8 cellular contexts compared by ENCODE assay signal in the genomic region with DNA sequence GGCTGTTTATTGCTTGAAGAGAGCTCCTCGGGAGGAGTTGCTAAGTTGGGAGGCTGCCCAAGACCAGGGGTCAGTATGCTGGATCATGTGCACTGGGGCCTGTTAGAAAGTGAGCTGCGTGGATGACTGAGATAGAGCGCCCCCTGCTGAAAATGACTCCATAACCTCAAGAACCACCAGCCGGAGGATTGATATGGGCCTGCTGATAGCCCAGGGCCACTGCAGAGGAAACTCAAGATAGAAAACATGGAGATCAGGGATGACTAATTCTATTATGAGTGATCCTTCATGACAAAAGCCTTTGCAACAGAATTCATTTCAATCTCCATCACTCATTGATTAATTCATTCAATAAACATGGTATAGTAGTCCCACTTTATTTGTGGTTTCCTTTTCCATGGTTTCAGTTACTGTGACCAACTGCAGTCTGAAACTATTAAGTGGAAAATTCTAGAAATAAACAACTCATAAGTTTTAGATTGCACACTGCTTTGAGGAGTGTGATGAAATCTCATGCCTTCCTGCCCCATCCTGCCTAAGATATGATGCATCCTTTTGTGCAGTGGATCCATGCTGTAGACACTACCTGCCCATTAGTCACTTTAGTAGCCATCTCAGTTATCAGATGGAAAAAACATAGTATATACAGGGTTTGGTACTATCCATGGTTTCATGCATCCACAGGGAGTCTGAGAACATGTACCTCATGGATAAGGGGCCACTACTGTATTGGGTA.
DNase-seq lines count a peak whose midpoint lies in the region; ATAC-seq and TF ChIP-seq lines count a peak whose summit lies in the region.

No MANE protein-coding gene starts in this region.

- H3K79me2 ChIP-seq in KMS-11 (ENCODE audit: insufficient read depth, low read depth): no peaks in the 10 kb centered on the region

- H3K27me3 ChIP-seq in heart left ventricle: peaks cover 0 to 32% (median 0%) of the 10 kb centered on the region in 9 donors
- no peaks in the 10 kb centered on the region for H3K27me3 ChIP-seq in right atrium auricular region
- no peaks in the 10 kb centered on the region for H3K27me3 ChIP-seq in KMS-11 (ENCODE audit: insufficient read depth, low read depth)
- peaks cover 0 to 86% (median 19%) of the 10 kb centered on the region in 45 donors for H3K27me3 ChIP-seq in dorsolateral prefrontal cortex
- H3K27me3 ChIP-seq in upper lobe of right lung: no peaks in the 10 kb centered on the region

- no peak for ATAC-seq in heart left ventricle
- peak in 1 of 2 donors; percentile 53 for ATAC-seq in naive B cell (ENCODE audit: low read depth in 2 of 2)
- ATAC-seq in upper lobe of right lung: peak; percentile 82
- ATAC-seq in HG03342 (IDR thresholded peaks at IDR 0.05; ENCODE audit: unreplicated experiment): no peak

- TF ChIP-seq CTCF in heart left ventricle (IDR thresholded peaks at IDR 0.05) (peak; percentile 5 to 48 (median 34)), right atrium auricular region (IDR thresholded peaks at IDR 0.05) (peak in 1 of 2 donors; percentile 54), KMS-11 (conservative IDR thresholded peaks at IDR 0.05; ENCODE audit: low read depth, low read length) (peak; percentile 73), VCaP (conservative IDR thresholded peaks at IDR 0.05) (peak; percentile 63), dorsolateral prefrontal cortex (IDR thresholded peaks at IDR 0.05 in 54 of 56, conservative IDR thresholded peaks at IDR 0.05 in 2 of 56; ENCODE audit: low read depth in 1 of 56, partially characterized antibody in 56 of 56) (peak in 52 of 56 donors; percentile 20 to 68 (median 47)), upper lobe of right lung (IDR thresholded peaks at IDR 0.05) (peak; percentile 49)

- H3K4me3 ChIP-seq in heart left ventricle: no peak overlapping the region
- no peak overlapping the region for H3K4me3 ChIP-seq in right atrium auricular region
- no peak overlapping the region for H3K4me3 ChIP-seq in KMS-11 (IDR thresholded peaks at IDR 0.05; ENCODE audit: insufficient read depth, low read depth, low read length)
- H3K4me3 ChIP-seq in dorsolateral prefrontal cortex: no peak overlapping the region
- H3K4me3 ChIP-seq in upper lobe of right lung: no peak overlapping the region

- H3K36me3 Mint-ChIP-seq in naive B cell: no peaks in the 10 kb centered on the region

- H3K9me3 Mint-ChIP-seq in naive B cell: no peaks in the 10 kb centered on the region

- peak overlapping the region in 3 of 6 donors; percentile 1 to 24 (median 14) for H3K27ac Mint-ChIP-seq in naive B cell

- H3K27ac ChIP-seq in heart left ventricle: no peak overlapping the region
- H3K27ac ChIP-seq in right atrium auricular region: no peak overlapping the region
- no peak overlapping the region for H3K27ac ChIP-seq in KMS-11
- no peak overlapping the region for H3K27ac ChIP-seq in VCaP
- H3K27ac ChIP-seq in dorsolateral prefrontal cortex: no peak overlapping the region
- H3K27ac ChIP-seq in upper lobe of right lung: no peak overlapping the region

- no peaks in the 10 kb centered on the region for H3K4me1 Mint-ChIP-seq in naive B cell

- no peak for TF ChIP-seq POLR2A in heart left ventricle (IDR thresholded peaks at IDR 0.05)

- H2AFZ ChIP-seq in KMS-11 (ENCODE audit: low read depth): peak overlapping the region; percentile 30; the same call in 1 of the 2 replicates

- WGBS in heart left ventricle, 4 donors: 16 to 27% (median 20%) methylated on average over 4 of the region's 4 CpGs

- peaks cover 0 to 24% (median 0%) of the 10 kb centered on the region in 3 donors for H3K27me3 Mint-ChIP-seq in naive B cell

- H3K4me2 ChIP-seq in KMS-11: no peak overlapping the region

- no peaks in the 10 kb centered on the region for H3K9me3 ChIP-seq in heart left ventricle
- no peaks in the 10 kb centered on the region for H3K9me3 ChIP-seq in right atrium auricular region
- H3K9me3 ChIP-seq in upper lobe of right lung: no peaks in the 10 kb centered on the region

- no peaks in the 10 kb centered on the region for H4K20me1 ChIP-seq in KMS-11 (ENCODE audit: insufficient read depth)

- no peaks in the 10 kb centered on the region for H3K4me1 ChIP-seq in heart left ventricle
- no peaks in the 10 kb centered on the region for H3K4me1 ChIP-seq in right atrium auricular region
- no peaks in the 10 kb centered on the region for H3K4me1 ChIP-seq in KMS-11 (ENCODE audit: low read depth, poor library complexity, severe bottlenecking)
- H3K4me1 ChIP-seq in upper lobe of right lung: no peaks in the 10 kb centered on the region

- no peaks in the 10 kb centered on the region for H3K36me3 ChIP-seq in heart left ventricle
- no peaks in the 10 kb centered on the region for H3K36me3 ChIP-seq in right atrium auricular region
- no peaks in the 10 kb centered on the region for H3K36me3 ChIP-seq in KMS-11 (ENCODE audit: insufficient read depth)
- no peaks in the 10 kb centered on the region for H3K36me3 ChIP-seq in upper lobe of right lung

- no peak overlapping the region for H3K9ac ChIP-seq in KMS-11

- no peak overlapping the region for H3K4me3 Mint-ChIP-seq in naive B cell

- DNase-seq in heart left ventricle (peak in 3 of 5 donors; percentile 8 to 40 (median 19)), right atrium auricular region (ENCODE audit: low spot score) (no peak), dorsolateral prefrontal cortex (peak in 3 of 10 donors; percentile 18 to 43 (median 39)), naive B cell (peak; percentile 23), upper lobe of right lung (no peak)

- intact Hi-C loops in heart left ventricle (cut with DNase I) (loop anchor here (2.0 to 10.0 kb wide), 8 partner anchors 321 to 771 kb away; no protein-coding TSS in a partner anchor), dorsolateral prefrontal cortex (cut with DNase I) (loop anchor here in 1 of 2 donors (10.0 kb wide), 1 partner anchor 391 kb away; no protein-coding TSS in a partner anchor), upper lobe of right lung (cut with DNase I) (no loop called here)

Comparison
In these comparisons a context has a peak if more than half of its experiments do, and no peak if none do; other contexts are left out.
1. DNase-seq: peak in heart left ventricle (3 of 5) and naive B cell (single experiment); none in right atrium auricular region (single experiment) and upper lobe of right lung (single experiment).